18 cellular contexts compared by ENCODE assay signal in genomic region chr1:3678361-3679097, GRCh38. TPM values are rescaled to one million over a fixed set of nuclear protein-coding genes. Genes with fewer than 3 reads are reported as not detected.
DNase-seq lines count a peak whose midpoint lies in the region; ATAC-seq and TF ChIP-seq lines count a peak whose summit lies in the region.
"Had no signal": no experiment of that assay in that cellular context is flagged by ENCODE, and none has a peak within 500 bp of the region (broad histone marks: within the 10 kb centered on the region; RNA-seq: fewer than 3 reads in every experiment).

No MANE protein-coding gene starts in this region.

- H3K9me3 ChIP-seq in adrenal gland (replicated peaks in 1 of 3) = no peaks in the 10 kb centered on the region
- H3K9me3 ChIP-seq: suprapubic skin had no signal

- H3K4me3 Mint-ChIP-seq in GM23338 (no peak overlapping the region), memory B cell (peak overlapping the region; percentile 84)
- no peak overlapping the region for H3K4me3 Mint-ChIP-seq in T-helper 2 cell treated with Interferon-gamma antibody and Interleukin-4, amounts not matched to agents 5 μg/mL and 100 μg/mL, for 36 hours
- H3K4me3 Mint-ChIP-seq: activated CD4-positive, alpha-beta memory T cell treated with anti-CD3 and anti-CD28 coated beads for 36 hours; activated T-cell treated with anti-CD3 and anti-CD28 coated beads, Interleukin-2, amount 50 U/mL, for 72 hours; central memory CD8-positive, alpha-beta T cell; neural crest cell had no signal

- H3K36me3 Mint-ChIP-seq in GM23338 (ENCODE audit: low read depth) (no peaks in the 10 kb centered on the region; the same call in 2 of the 3 replicates), memory B cell (no peaks in the 10 kb centered on the region)
- H3K36me3 Mint-ChIP-seq in T-helper 2 cell treated with Interferon-gamma antibody and Interleukin-4, amounts not matched to agents 5 μg/mL and 100 μg/mL, for 36 hours (ENCODE audit: low read depth) = no peaks in the 10 kb centered on the region
- H3K36me3 Mint-ChIP-seq: activated CD4-positive, alpha-beta memory T cell treated with anti-CD3 and anti-CD28 coated beads for 36 hours had no signal

- H3K9me2 ChIP-seq in GM23338 (ENCODE audit: insufficient read depth) = no peaks in the 10 kb centered on the region

- H3K9me3 Mint-ChIP-seq in GM23338 (no peaks in the 10 kb centered on the region; the same call in 1 of the 3 replicates), memory B cell (peaks cover 2% of the 10 kb centered on the region)
- no peaks in the 10 kb centered on the region for H3K9me3 Mint-ChIP-seq in T-helper 2 cell treated with Interferon-gamma antibody and Interleukin-4, amounts not matched to agents 5 μg/mL and 100 μg/mL, for 36 hours
- H3K9me3 Mint-ChIP-seq: activated CD4-positive, alpha-beta memory T cell treated with anti-CD3 and anti-CD28 coated beads for 36 hours; activated T-cell treated with anti-CD3 and anti-CD28 coated beads, Interleukin-2, amount 50 U/mL, for 72 hours; neural crest cell had no signal

- no peak overlapping the region for H3K27ac Mint-ChIP-seq in GM23338
- peak overlapping the region; percentile 86 for H3K27ac Mint-ChIP-seq in memory B cell
- no peak overlapping the region for H3K27ac Mint-ChIP-seq in T-helper 2 cell treated with Interferon-gamma antibody and Interleukin-4, amounts not matched to agents 5 μg/mL and 100 μg/mL, for 36 hours
- H3K27ac Mint-ChIP-seq: activated CD4-positive, alpha-beta memory T cell treated with anti-CD3 and anti-CD28 coated beads for 36 hours; activated T-cell treated with anti-CD3 and anti-CD28 coated beads, Interleukin-2, amount 50 U/mL, for 72 hours had no signal

- TF ChIP-seq POLR2A in adrenal gland (IDR thresholded peaks at IDR 0.05) = no peak

- peak in 1 of 2 experiments; percentile 36; a peak in 2 of 4 replicates for TF ChIP-seq CTCF in GM23338 (conservative IDR thresholded peaks at IDR 0.05; ENCODE audit: low read depth in 2 of 2)
- no peak for TF ChIP-seq CTCF in adrenal gland (IDR thresholded peaks at IDR 0.05)

- H3K27ac ChIP-seq in GM23338 (ENCODE audit: low read depth) (no peak overlapping the region), adrenal gland (no peak overlapping the region)
- H3K27ac ChIP-seq: suprapubic skin had no signal

- intact Hi-C loops in adrenal gland (cut with DNase I) = no loop called here

- DNase-seq in Daoy (ENCODE audit: low read depth) (peak; percentile 42), GM23338 (ENCODE audit: low spot score) (peak; percentile 81), UCSD-AML1 (lab: John Stamatoyannopoulos, UW; ENCODE audit: unreplicated experiment) (peak; percentile 64), memory B cell (ENCODE audit: low spot score in 2 of 2) (no peak), mesenteric fat pad (ENCODE audit: low spot score) (no peak), adrenal gland (no peak)
- no peak for DNase-seq in T-helper 2 cell treated with Interferon-gamma antibody and Interleukin-4, amounts not matched to agents 5 μg/mL and 100 μg/mL, for 36 hours (ENCODE audit: low spot score)
- DNase-seq: activated CD4-positive, alpha-beta memory T cell treated with anti-CD3 and anti-CD28 coated beads for 36 hours; activated T-cell treated with anti-CD3 and anti-CD28 coated beads, Interleukin-2, amount 50 U/mL, for 72 hours; C1 segment of cervical spinal cord; DND-41; NCI-H446; retina had no signal

- H3F3A ChIP-seq in GM23338 (replicated peaks; ENCODE audit: low read depth) = no peaks in the 10 kb centered on the region

- WGBS in adrenal gland, 4 donors = 68 to 78% (median 76%) methylated on average over 7 to 21 of the region's 21 CpGs

- no peak overlapping the region for H2AFZ ChIP-seq in GM23338

- H4K20me1 ChIP-seq in GM23338 (replicated peaks; ENCODE audit: insufficient read depth) = no peaks in the 10 kb centered on the region

- H3K27me3 Mint-ChIP-seq in GM23338 (ENCODE audit: insufficient read depth, low read depth, poor library complexity) = peaks cover 29% of the 10 kb centered on the region
- H3K27me3 Mint-ChIP-seq in memory B cell = no peaks in the 10 kb centered on the region
- no peaks in the 10 kb centered on the region for H3K27me3 Mint-ChIP-seq in T-helper 2 cell treated with Interferon-gamma antibody and Interleukin-4, amounts not matched to agents 5 μg/mL and 100 μg/mL, for 36 hours (ENCODE audit: low read depth)

- no peak overlapping the region for H3K4me3 ChIP-seq in GM23338
- H3K4me3 ChIP-seq in adrenal gland = no peak overlapping the region
- H3K4me3 ChIP-seq: lung, suprapubic skin had no signal

- H3K36me3 ChIP-seq in GM23338 (ENCODE audit: insufficient read depth) = no peaks in the 10 kb centered on the region
- H3K36me3 ChIP-seq in adrenal gland (replicated peaks in 1 of 2) = no peaks in the 10 kb centered on the region
- H3K36me3 ChIP-seq: suprapubic skin had no signal

- ATAC-seq in GM23338 = peak; percentile 68
- ATAC-seq in memory B cell (ENCODE audit: low read depth) = no peak
- ATAC-seq: activated T-cell treated with anti-CD3 and anti-CD28 coated beads, Interleukin-2, amount 50 U/mL, for 72 hours had no signal

- no peaks in the 10 kb centered on the region for H3K27me3 ChIP-seq in GM23338 (ENCODE audit: insufficient read depth)
- H3K27me3 ChIP-seq in adrenal gland = no peaks in the 10 kb centered on the region

- H3K4me1 Mint-ChIP-seq in GM23338 = peaks cover 17% of the 10 kb centered on the region
- peaks cover 47% of the 10 kb centered on the region for H3K4me1 Mint-ChIP-seq in memory B cell
- peaks cover 2% of the 10 kb centered on the region for H3K4me1 Mint-ChIP-seq in T-helper 2 cell treated with Interferon-gamma antibody and Interleukin-4, amounts not matched to agents 5 μg/mL and 100 μg/mL, for 36 hours (ENCODE audit: low read depth)

- peaks cover 11% of the 10 kb centered on the region for H3K4me1 ChIP-seq in GM23338 (ENCODE audit: insufficient read depth)
- no peaks in the 10 kb centered on the region for H3K4me1 ChIP-seq in adrenal gland (replicated peaks in 1 of 2)

- H3K4me2 ChIP-seq in GM23338 = no peak overlapping the region

- H3K79me2 ChIP-seq in GM23338 (replicated peaks; ENCODE audit: insufficient read depth) = no peaks in the 10 kb centered on the region

RNA-seq across cellular contexts. Expression of gene TP73, which starts 26.2 kb away (rescaled TPM):
- total RNA-seq in Daoy (2014; rRNA removed; shearing (Covaris generic)) = 0.89 and 2.5 TPM in 2 replicates
- 1.8 and 3.4 TPM in 2 replicates for total RNA-seq in GM23338 (2014; rRNA removed; shearing (Covaris generic))
- polyA plus RNA-seq in GM23338 (2016; fragmentation: Nextera tagmentation; extraction: Ambion mirVana) = 1.4 and 1.8 TPM in 2 replicates
- total RNA-seq in mesenteric fat pad = not detected
- under 1 TPM in 2 of 8 donors, not detected in 6; 0.15 to 0.18 TPM for total RNA-seq in adrenal gland
- under 1 TPM; 0.03 to 0.13 (median 0.08) TPM for polyA plus RNA-seq in adrenal gland
- total RNA-seq: fibroblast of villous mesenchyme had no signal

RNA-seq across cellular contexts. Expression of gene WRAP73, which starts 28.6 kb away (rescaled TPM):
- 17.4 and 33.9 TPM in 2 replicates for total RNA-seq in Daoy (2014; rRNA removed; shearing (Covaris generic))
- total RNA-seq in GM23338 (2014; rRNA removed; shearing (Covaris generic)) = 40.8 and 43.3 TPM in 2 replicates
- polyA plus RNA-seq in GM23338 (2016; fragmentation: Nextera tagmentation; extraction: Ambion mirVana) (22.6 and 24.4 TPM in 2 replicates), adrenal gland (10 to 100 TPM in 2 of 3 donors, 1 to 10 TPM in 1; 8.2 to 29.6 (median 22.8) TPM)
- total RNA-seq in mesenteric fat pad (14.8 TPM), adrenal gland (10 to 100 TPM in 7 of 8 donors, 1 to 10 TPM in 1; 5.1 to 22.6 (median 18.1) TPM)

RNA-seq across cellular contexts. Expression of gene TPRG1L, which starts 53.7 kb away (rescaled TPM):
- 7.0 and 8.5 TPM in 2 replicates for total RNA-seq in Daoy (2014; rRNA removed; shearing (Covaris generic))
- 20.3 and 24.4 TPM in 2 replicates for total RNA-seq in GM23338 (2014; rRNA removed; shearing (Covaris generic))
- 6.2 and 6.6 TPM in 2 replicates for polyA plus RNA-seq in GM23338 (2016; fragmentation: Nextera tagmentation; extraction: Ambion mirVana)
- 54.0 TPM for total RNA-seq in mesenteric fat pad
- total RNA-seq in adrenal gland = 10 to 100 TPM; 21.6 to 52.1 (median 44.4) TPM
- 10 to 100 TPM; 15.8 to 49.7 (median 20.6) TPM for polyA plus RNA-seq in adrenal gland

Comparison
In these comparisons a context has a peak if more than half of its experiments do, and no peak if none do; other contexts are left out.
1. DNase-seq: peak in Daoy (single experiment), GM23338 (single experiment) and UCSD-AML1 (single experiment); none in memory B cell (0 of 2), mesenteric fat pad (single experiment), T-helper 2 cell treated with Interferon-gamma antibody and Interleukin-4, amounts not matched to agents 5 μg/mL and 100 μg/mL, for 36 hours (single experiment) and adrenal gland (0 of 7).